Comparison of ENCODE assay signal across 8 cellular contexts in the genomic region with DNA sequence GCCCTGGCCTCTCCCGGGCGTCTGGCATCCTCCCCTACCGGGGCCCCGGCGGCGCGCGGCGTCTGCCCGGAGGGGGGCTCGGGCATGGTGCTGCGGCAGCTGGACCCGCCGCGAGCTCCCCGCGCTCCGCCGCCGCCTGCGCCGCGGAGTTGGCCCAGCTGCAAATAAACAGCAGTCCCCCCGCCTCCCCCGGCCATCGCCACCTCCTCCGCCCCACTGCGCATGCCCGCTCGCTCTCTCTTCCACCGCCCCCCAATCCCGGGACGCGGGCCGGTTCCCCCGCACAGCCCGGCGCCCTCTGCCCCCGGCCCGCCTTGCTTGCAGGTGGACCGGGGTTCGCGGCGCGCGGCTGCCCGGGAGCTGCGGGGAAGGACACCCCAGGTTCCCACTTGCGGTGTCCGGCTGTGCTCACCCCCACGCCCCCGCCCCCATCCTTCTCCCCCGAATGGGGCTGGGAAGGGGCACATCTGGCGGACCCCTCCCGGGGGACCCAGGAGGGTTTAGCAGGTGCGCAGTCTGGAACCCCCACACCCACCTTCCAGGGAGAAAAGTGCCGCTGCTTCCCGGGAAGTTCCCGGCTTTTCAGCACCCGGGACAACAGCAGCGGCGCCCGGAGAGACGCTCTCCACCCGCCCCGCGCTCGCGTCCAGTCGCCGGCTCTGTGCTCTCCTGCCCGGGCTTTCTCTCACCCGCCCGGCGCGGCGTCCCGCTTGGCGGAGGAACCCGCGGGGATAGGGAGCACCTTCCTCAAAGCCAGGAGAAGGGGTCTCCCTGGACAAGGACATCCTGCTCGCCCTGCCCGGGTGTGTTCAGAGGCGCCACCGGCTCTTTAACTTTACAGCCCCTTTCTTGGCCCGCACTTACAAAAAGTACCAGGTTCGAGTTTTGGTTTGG. TPM values are rescaled to one million over a fixed set of nuclear protein-coding genes. Genes with fewer than 3 reads are reported as not detected.
DNase-seq lines count a peak whose midpoint lies in the region; ATAC-seq and TF ChIP-seq lines count a peak whose summit lies in the region.

A gene (minus strand): TSS at position 170 of the 894 bp plus-strand sequence. CDS start 191 bp downstream, outside the sequence.

- H3K36me3 Mint-ChIP-seq in mesothelial cell of epicardium, result no peaks in the 10 kb centered on the region

- peaks cover 5% of the 10 kb centered on the region for H3K9me3 Mint-ChIP-seq in mesothelial cell of epicardium

- H3K4me3 Mint-ChIP-seq in mesothelial cell of epicardium, result peak within 1 kb of the TSS; percentile 75

- H3K4me3 ChIP-seq in epithelial cell of esophagus (ENCODE audit: low read length) (peak within 1 kb of the TSS; percentile 58), tibial nerve (peak within 1 kb of the TSS; percentile 48 to 90 (median 58))

- WGBS in tibial nerve, 2 donors, result 2% methylated on average over 38 to 58 of the region's 87 CpGs

- H3K27me3 Mint-ChIP-seq in mesothelial cell of epicardium (ENCODE audit: low read depth), result peaks cover 59% of the 10 kb centered on the region

- H3K27ac ChIP-seq in tibial nerve, result peak within 1 kb of the TSS; percentile 53 to 91 (median 76)

- peaks cover 0 to 5% (median 0%) of the 10 kb centered on the region in 4 donors for H3K9me3 ChIP-seq in tibial nerve

- no peaks in the 10 kb centered on the region for H3K36me3 ChIP-seq in tibial nerve

- ATAC-seq in HG02642 (IDR thresholded peaks at IDR 0.05; ENCODE audit: poor library complexity, unreplicated experiment) (peak; percentile 23), GM21360 (IDR thresholded peaks at IDR 0.05; ENCODE audit: unreplicated experiment) (no peak)

- H3K27me3 ChIP-seq in tibial nerve, result no peaks in the 10 kb centered on the region

- H3K4me1 Mint-ChIP-seq in mesothelial cell of epicardium, result peaks cover 21% of the 10 kb centered on the region

- H3K27ac Mint-ChIP-seq in mesothelial cell of epicardium, result no peak within 1 kb of the TSS

- DNase-seq in DMS153 (lab: John Stamatoyannopoulos, UW) (peak; percentile 27), SHP77 treated with DMSO at 0.1 percent for 48 hours (lab: John Stamatoyannopoulos, UW) (peak; percentile 34), epithelial cell of esophagus (ENCODE audit: low read depth) (peak; percentile 65), mesothelial cell of epicardium (ENCODE audit: low spot score in 2 of 2, unreplicated experiment in 2 of 2) (peak; percentile 56 to 77), tibial nerve (ENCODE audit: low spot score in 2 of 2) (peak; percentile 40 to 60)
- DNase-seq in activated CD4-positive, alpha-beta T cell treated with anti-CD3 and anti-CD28 coated beads for 1 hour, result no peak

- TF ChIP-seq EP300 in tibial nerve (IDR thresholded peaks at IDR 0.05), result no peak

- peak in 1 of 2 donors; percentile 47 for TF ChIP-seq POLR2A in tibial nerve (IDR thresholded peaks at IDR 0.05)

- H3K4me1 ChIP-seq in tibial nerve, result peaks cover 0 to 26% (median 1%) of the 10 kb centered on the region in 4 donors

- TF ChIP-seq CTCF in epithelial cell of esophagus (IDR thresholded peaks at IDR 0.05; ENCODE audit: insufficient read depth, low read depth, low read length, missing control alignments) (no peak), mesothelial cell of epicardium (IDR thresholded peaks at IDR 0.05; ENCODE audit: unreplicated experiment) (no peak), tibial nerve (IDR thresholded peaks at IDR 0.05) (no peak)

RNA-seq across cellular contexts. Expression of the gene that starts here (rescaled TPM):
- total RNA-seq in mesothelial cell of epicardium (0.88 to 1.0 TPM (median 0.91 TPM) in 3 replicates), tibial nerve (100 to 1,000 TPM; 111 to 207 (median 144) TPM)

Comparison
In these comparisons a context has a peak if more than half of its experiments do, and no peak if none do; other contexts are left out.
1. RNA of the gene that starts here (total RNA-seq): 111 to 207 TPM in tibial nerve; 0.88 to 1.0 TPM in mesothelial cell of epicardium; every median in the first group is over 10 times any median in the second.